Comparison of ENCODE assay signal across 28 cellular contexts in genomic region chr5:53738105-53738504, GRCh38.
"Had no signal": no experiment of that assay in that cellular context is flagged by ENCODE, and none has a peak within 500 bp of the region (broad histone marks: within the 10 kb centered on the region; RNA-seq: fewer than 3 reads in every experiment).

No MANE protein-coding gene starts in this region.

- H3K27me3 ChIP-seq: neutrophil, pancreas, spleen, suprapubic skin, testis, tibial artery, transverse colon, upper lobe of right lung, uterus had no signal

- H3K4me1 ChIP-seq: pancreas, prostate gland, spleen, suprapubic skin, testis, tibial artery, transverse colon, upper lobe of right lung, uterus had no signal

- FAIRE-seq: pancreas had no signal

- DNase-seq: naive thymus-derived CD8-positive, alpha-beta T cell; nephron progenitor cell; nucleus accumbens; pancreas; right cardiac atrium; spleen; stimulated activated CD4-positive, alpha-beta T cell treated with anti-CD3 and anti-CD28 coated beads, Interleukin-12 subunit alpha, Interleukin-12 subunit beta, amount 100 ng/mL, for 4 hours; stimulated activated CD4-positive, alpha-beta T cell treated with anti-CD3 and anti-CD28 coated beads, Interleukin-1b, Interleukin-23, amount 100 ng/mL, for 48 hours; stimulated activated CD4-positive, alpha-beta T cell treated with anti-CD3 and anti-CD28 coated beads, Interleukin-4, amount 100 ng/mL, for 1 hour; stimulated activated CD4-positive, alpha-beta T cell treated with anti-CD3 and anti-CD28 coated beads, Interleukin-4, amount 100 ng/mL, for 4 hours; stimulated activated CD8-positive, alpha-beta memory T cell treated with anti-CD3 and anti-CD28 coated beads, Interleukin-4, amount 100 ng/mL, for 48 hours; stimulated activated naive CD4-positive, alpha-beta T cell; stimulated activated naive CD8-positive, alpha-beta T cell treated with anti-CD3 and anti-CD28 coated beads, Interleukin-15, amount 100 ng/mL, for 72 hours; stimulated activated naive CD8-positive, alpha-beta T cell treated with anti-CD3 and anti-CD28 coated beads, Interleukin-15, Interleukin-2, amounts not matched to agents 100 U/mL and 50 U/mL, for 24 hours; substantia nigra; testis; tibial artery; transverse colon; upper lobe of right lung; uterus had no signal

- H3K27ac ChIP-seq: neutrophil, pancreas, prostate gland, skin epidermis, spleen, suprapubic skin, testis, tibial artery, transverse colon, upper lobe of right lung, uterus had no signal

- H3K36me3 ChIP-seq: neutrophil, pancreas, prostate gland, spleen, suprapubic skin, tibial artery, transverse colon, upper lobe of right lung, uterus had no signal

- H3K4me3 ChIP-seq: pancreas, prostate gland, skin epidermis, smooth muscle cell, spleen, suprapubic skin, testis, tibial artery, transverse colon, upper lobe of right lung, uterus had no signal

- H3K4me2 ChIP-seq: smooth muscle cell had no signal

- H3K9me3 ChIP-seq: neutrophil, pancreas, prostate gland, suprapubic skin, testis, tibial artery, transverse colon, upper lobe of right lung, uterus had no signal

- ATAC-seq: naive thymus-derived CD8-positive, alpha-beta T cell; natural killer cell treated with Interleukin-12 subunit alpha and Interleukin-12 subunit beta and Interleukin-15 and Interleukin-18, amount 100 ng/mL, for 72 hours; pancreas; right cardiac atrium; sciatic nerve; stimulated activated memory B cell treated with anti-CD40 and anti-IgM and Interleukin-4, amounts not matched to agents 10 μg/mL and 1 μg/mL and 100 μg/mL, for 72 hours; stimulated activated naive CD8-positive, alpha-beta T cell treated with anti-CD3 and anti-CD28 coated beads, Interleukin-15, amount 100 ng/mL, for 72 hours; stimulated activated naive CD8-positive, alpha-beta T cell treated with anti-CD3 and anti-CD28 coated beads, Interleukin-15, Interleukin-2, amounts not matched to agents 100 U/mL and 50 U/mL, for 24 hours; upper lobe of right lung had no signal
